Comparison of ENCODE assay signal across 10 cellular contexts in the genomic region with DNA sequence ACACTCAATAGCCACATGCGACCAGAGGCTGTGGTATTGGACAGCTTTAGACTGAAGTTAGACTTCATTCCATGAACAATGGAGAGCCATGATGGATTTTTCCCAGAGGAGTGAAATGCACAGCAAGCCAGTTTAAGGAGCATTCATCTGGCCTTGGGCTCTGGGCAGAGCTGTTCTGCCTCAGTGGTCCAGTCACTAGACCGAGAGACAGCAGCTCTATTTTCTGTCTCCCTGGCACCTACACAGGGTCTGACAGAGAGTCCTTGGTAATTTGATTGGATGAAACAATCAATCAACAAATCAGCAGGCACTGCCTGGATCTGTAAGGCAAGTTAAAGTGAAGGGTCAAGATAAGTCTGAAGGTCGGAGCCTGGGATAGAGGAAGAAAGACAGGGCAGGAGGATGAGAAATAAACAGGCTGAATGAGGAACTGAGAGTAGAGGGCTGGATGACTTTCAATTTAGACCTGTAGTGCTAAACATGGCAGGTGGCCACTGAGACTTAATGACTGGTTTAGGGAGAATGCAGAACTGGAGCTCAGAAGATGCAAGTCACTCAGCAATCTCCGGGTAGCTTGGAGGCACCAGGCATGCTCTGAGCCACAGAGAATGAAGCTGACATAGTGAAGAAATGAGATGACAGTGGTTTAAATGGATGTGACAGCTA.
DNase-seq lines count a peak whose midpoint lies in the region; ATAC-seq and TF ChIP-seq lines count a peak whose summit lies in the region.
"Had no signal": no experiment of that assay in that cellular context is flagged by ENCODE, and none has a peak within 500 bp of the region (broad histone marks: within the 10 kb centered on the region; RNA-seq: fewer than 3 reads in every experiment).

No MANE protein-coding gene starts in this region.

- H3K9me3 ChIP-seq in DOHH2 (ENCODE audit: control insufficient read depth, insufficient read depth, low read length), result no peaks in the 10 kb centered on the region

- H3K4me3 ChIP-seq in DOHH2 (ENCODE audit: low read length), result peak overlapping the region; percentile 58

- peaks cover 7% of the 10 kb centered on the region; the same call in 1 of the 2 replicates for H3F3A ChIP-seq in DOHH2 (ENCODE audit: control insufficient read depth, insufficient read depth)

- DNase-seq in NOMO-1 treated with DMSO at 0.1 percent for 48 hours (lab: John Stamatoyannopoulos, UW; ENCODE audit: unreplicated experiment) (peak; percentile 100), left lobe of liver (ENCODE audit: low spot score) (no peak), NCI-H187 (lab: John Stamatoyannopoulos, UW) (no peak), 8988T (no peak)
- DNase-seq in activated effector memory CD4-positive, alpha-beta T cell treated with Interleukin-2 at 50 U/mL for 16 hours, result no peak
- DNase-seq: activated gamma-delta T cell, NCI-H187 treated with DMSO at 0.1 percent for 48 hours had no signal

- H3K79me2 ChIP-seq in DOHH2 (ENCODE audit: control insufficient read depth, low read length), result no peaks in the 10 kb centered on the region

- H3K36me3 ChIP-seq in DOHH2 (ENCODE audit: control insufficient read depth, low read length), result no peaks in the 10 kb centered on the region

- H3K27ac ChIP-seq in DOHH2 (ENCODE audit: low read depth, low read length), result peak overlapping the region; percentile 82

- H3K9me2 ChIP-seq in DOHH2 (replicated peaks; ENCODE audit: control insufficient read depth, low read length), result no peaks in the 10 kb centered on the region

- no peak for TF ChIP-seq CTCF in DOHH2 (IDR thresholded peaks at IDR 0.05; ENCODE audit: low read depth, low read length, poor library complexity, severe bottlenecking)

- H4K20me1 ChIP-seq in DOHH2 (ENCODE audit: control insufficient read depth, insufficient read depth, low read depth, low read length), result no peaks in the 10 kb centered on the region

- no peaks in the 10 kb centered on the region for H3K27me3 ChIP-seq in DOHH2 (ENCODE audit: control insufficient read depth, low read length)

- peaks cover 56% of the 10 kb centered on the region for H3K4me1 ChIP-seq in DOHH2 (ENCODE audit: control insufficient read depth, low read length)

- H3K4me2 ChIP-seq in DOHH2 (ENCODE audit: low read length), result peak overlapping the region; percentile 85

- ATAC-seq in GM19438 (IDR thresholded peaks at IDR 0.05; ENCODE audit: low read depth, unreplicated experiment) (peak; percentile 94), HG02981 (IDR thresholded peaks at IDR 0.05; ENCODE audit: unreplicated experiment) (peak; percentile 95), left lobe of liver (no peak)
